Comparison of ENCODE assay signal across 1 cellular context in the genomic region with DNA sequence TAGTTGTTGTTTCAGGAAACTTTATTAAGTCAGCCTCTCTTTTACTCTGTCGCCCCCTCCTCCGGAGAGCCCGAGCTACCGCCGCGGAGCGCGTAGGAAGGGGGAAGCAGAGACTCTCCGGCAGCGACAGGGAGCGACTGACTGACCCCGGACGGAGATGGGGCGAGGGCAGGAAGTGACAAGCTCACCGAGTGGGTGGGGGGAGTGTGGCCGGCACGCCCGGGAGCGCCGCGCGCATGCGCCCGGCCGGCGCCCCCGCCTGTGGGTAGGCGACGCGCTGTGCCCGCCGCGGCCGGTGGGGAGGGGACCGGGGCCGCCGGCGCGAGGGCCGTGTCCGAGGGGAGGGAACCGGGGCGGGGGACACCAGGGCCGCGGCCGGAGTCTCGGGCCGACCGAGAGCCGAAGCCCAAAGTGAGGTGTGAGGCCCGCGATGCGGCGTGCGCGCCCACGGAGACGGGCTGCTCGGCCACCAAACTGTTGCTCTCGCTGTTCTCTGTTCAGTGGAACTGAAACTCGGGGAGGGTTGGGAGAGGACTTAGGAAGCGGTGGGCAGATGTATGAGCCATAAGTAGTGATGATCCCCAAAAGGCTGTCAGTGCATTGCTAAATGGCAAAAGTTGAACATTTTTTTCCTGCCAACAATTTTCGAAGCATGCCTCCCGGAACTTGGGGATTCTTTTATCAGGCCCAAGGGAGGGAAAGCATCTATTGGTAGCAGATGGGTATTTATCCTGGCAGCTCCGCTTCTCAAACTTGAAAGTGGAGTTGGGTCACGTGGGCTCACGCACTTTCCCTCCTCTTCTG.
TF ChIP-seq lines count a peak whose summit lies in the region.

A gene with protein sequence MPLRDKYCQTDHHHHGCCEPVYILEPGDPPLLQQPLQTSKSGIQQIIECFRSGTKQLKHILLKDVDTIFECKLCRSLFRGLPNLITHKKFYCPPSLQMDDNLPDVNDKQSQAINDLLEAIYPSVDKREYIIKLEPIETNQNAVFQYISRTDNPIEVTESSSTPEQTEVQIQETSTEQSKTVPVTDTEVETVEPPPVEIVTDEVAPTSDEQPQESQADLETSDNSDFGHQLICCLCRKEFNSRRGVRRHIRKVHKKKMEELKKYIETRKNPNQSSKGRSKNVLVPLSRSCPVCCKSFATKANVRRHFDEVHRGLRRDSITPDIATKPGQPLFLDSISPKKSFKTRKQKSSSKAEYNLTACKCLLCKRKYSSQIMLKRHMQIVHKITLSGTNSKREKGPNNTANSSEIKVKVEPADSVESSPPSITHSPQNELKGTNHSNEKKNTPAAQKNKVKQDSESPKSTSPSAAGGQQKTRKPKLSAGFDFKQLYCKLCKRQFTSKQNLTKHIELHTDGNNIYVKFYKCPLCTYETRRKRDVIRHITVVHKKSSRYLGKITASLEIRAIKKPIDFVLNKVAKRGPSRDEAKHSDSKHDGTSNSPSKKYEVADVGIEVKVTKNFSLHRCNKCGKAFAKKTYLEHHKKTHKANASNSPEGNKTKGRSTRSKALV (minus strand): TSS at position 143 of the 804 bp plus-strand sequence. CDS start 1,151 bp downstream, outside the sequence.

TF ChIP-seq in HepG2, 621 proteins besides CTCF, POLR2A, EP300 and RAD21 (continued from another document and continues in another):
- TF ChIP-seq, protein P1, sequence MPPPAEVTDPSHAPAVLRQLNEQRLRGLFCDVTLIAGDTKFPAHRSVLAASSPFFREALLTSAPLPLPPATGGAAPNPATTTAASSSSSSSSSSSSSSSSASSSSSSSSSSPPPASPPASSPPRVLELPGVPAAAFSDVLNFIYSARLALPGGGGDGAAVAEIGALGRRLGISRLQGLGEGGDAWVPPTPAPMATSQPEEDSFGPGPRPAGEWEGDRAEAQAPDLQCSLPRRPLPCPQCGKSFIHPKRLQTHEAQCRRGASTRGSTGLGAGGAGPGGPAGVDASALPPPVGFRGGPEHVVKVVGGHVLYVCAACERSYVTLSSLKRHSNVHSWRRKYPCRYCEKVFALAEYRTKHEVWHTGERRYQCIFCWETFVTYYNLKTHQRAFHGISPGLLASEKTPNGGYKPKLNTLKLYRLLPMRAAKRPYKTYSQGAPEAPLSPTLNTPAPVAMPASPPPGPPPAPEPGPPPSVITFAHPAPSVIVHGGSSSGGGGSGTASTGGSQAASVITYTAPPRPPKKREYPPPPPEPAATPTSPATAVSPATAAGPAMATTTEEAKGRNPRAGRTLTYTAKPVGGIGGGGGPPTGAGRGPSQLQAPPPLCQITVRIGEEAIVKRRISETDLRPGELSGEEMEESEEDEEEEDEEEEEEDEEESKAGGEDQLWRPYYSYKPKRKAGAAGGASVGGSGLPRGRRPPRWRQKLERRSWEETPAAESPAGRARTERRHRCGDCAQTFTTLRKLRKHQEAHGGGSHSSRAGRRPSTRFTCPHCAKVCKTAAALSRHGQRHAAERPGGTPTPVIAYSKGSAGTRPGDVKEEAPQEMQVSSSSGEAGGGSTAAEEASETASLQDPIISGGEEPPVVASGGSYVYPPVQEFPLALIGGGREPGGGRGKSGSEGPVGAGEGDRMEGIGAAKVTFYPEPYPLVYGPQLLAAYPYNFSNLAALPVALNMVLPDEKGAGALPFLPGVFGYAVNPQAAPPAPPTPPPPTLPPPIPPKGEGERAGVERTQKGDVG (CRISPR knock-in tag; IDR thresholded peaks at IDR 0.05; ENCODE audit: borderline replicate concordance), result no peak
- TF ChIP-seq ZBTB39 (CRISPR knock-in tag; IDR thresholded peaks at IDR 0.05), result no peak
- TF ChIP-seq JUNB (CRISPR knock-in tag; IDR thresholded peaks at IDR 0.05; ENCODE audit: borderline replicate concordance), result no peak
- no peak for TF ChIP-seq CERS6 (CRISPR knock-in tag; IDR thresholded peaks at IDR 0.05)
- no peak for TF ChIP-seq RBM39 (IDR thresholded peaks at IDR 0.05; ENCODE audit: low read depth, low read length, poor library complexity, severe bottlenecking)
- TF ChIP-seq GMEB2 (CRISPR knock-in tag; IDR thresholded peaks at IDR 0.05; ENCODE audit: low read depth), result no peak
- TF ChIP-seq ZFP82 (CRISPR knock-in tag; IDR thresholded peaks at IDR 0.05; ENCODE audit: borderline replicate concordance), result no peak
- peak; percentile 69; the same call in 1 of the 2 replicates for TF ChIP-seq MYPOP (CRISPR knock-in tag; IDR thresholded peaks at IDR 0.05)
- TF ChIP-seq SOX13 (IDR thresholded peaks at IDR 0.05), result no peak
- peak in 1 of 2 experiments; percentile 5; a peak in 1 of 4 replicates for TF ChIP-seq SOX13 (CRISPR knock-in tag; conservative IDR thresholded peaks at IDR 0.05 in 1 of 2, IDR thresholded peaks at IDR 0.05 in 1 of 2)
- TF ChIP-seq ELF1 (CRISPR knock-in tag; IDR thresholded peaks at IDR 0.05), result peak; percentile 49
- no peak for TF ChIP-seq RXRB (CRISPR knock-in tag; IDR thresholded peaks at IDR 0.05; ENCODE audit: borderline replicate concordance)
- no peak for TF ChIP-seq SIX1 (CRISPR knock-in tag; IDR thresholded peaks at IDR 0.05; ENCODE audit: borderline replicate concordance)
- TF ChIP-seq BHLHE40 (IDR thresholded peaks at IDR 0.05; ENCODE audit: low read length), result peak; percentile 10; the same call in 1 of the 2 replicates
- TF ChIP-seq KDM1A (CRISPR knock-in tag; IDR thresholded peaks at IDR 0.05), result no peak
- TF ChIP-seq EHMT2 (IDR thresholded peaks at IDR 0.05; ENCODE audit: borderline replicate concordance, low read depth, low read length), result no peak
- no peak; the same call in 1 of the 2 replicates for TF ChIP-seq RFX5 (IDR thresholded peaks at IDR 0.05; ENCODE audit: low read depth, low read length)
- TF ChIP-seq YEATS4 (CRISPR knock-in tag; IDR thresholded peaks at IDR 0.05; ENCODE audit: borderline replicate concordance), result peak; percentile 14; the same call in 1 of the 2 replicates
- TF ChIP-seq ZNF780A (CRISPR knock-in tag; IDR thresholded peaks at IDR 0.05), result no peak
- no peak for TF ChIP-seq NCOA1 (CRISPR knock-in tag; IDR thresholded peaks at IDR 0.05)
- peak; percentile 88 for TF ChIP-seq TAF1 (CRISPR knock-in tag; IDR thresholded peaks at IDR 0.05)
- no peak for TF ChIP-seq AHR (CRISPR knock-in tag; IDR thresholded peaks at IDR 0.05)
- no peak for TF ChIP-seq TGIF2 (CRISPR knock-in tag; IDR thresholded peaks at IDR 0.05)
- TF ChIP-seq, protein P2, sequence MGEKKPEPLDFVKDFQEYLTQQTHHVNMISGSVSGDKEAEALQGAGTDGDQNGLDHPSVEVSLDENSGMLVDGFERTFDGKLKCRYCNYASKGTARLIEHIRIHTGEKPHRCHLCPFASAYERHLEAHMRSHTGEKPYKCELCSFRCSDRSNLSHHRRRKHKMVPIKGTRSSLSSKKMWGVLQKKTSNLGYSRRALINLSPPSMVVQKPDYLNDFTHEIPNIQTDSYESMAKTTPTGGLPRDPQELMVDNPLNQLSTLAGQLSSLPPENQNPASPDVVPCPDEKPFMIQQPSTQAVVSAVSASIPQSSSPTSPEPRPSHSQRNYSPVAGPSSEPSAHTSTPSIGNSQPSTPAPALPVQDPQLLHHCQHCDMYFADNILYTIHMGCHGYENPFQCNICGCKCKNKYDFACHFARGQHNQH (CRISPR knock-in tag; IDR thresholded peaks at IDR 0.05), result 0 out of 2 replicates have a peak, but pooled peaks have one; percentile 25
- TF ChIP-seq GATAD2A (CRISPR knock-in tag; IDR thresholded peaks at IDR 0.05), result no peak
- no peak for TF ChIP-seq SETDB1 (CRISPR knock-in tag; IDR thresholded peaks at IDR 0.05; ENCODE audit: borderline replicate concordance)
- TF ChIP-seq ZNF879 (CRISPR knock-in tag; IDR thresholded peaks at IDR 0.05), result no peak
- no peak for TF ChIP-seq ZNF33B (CRISPR knock-in tag; IDR thresholded peaks at IDR 0.05)
- TF ChIP-seq FOXK2 (IDR thresholded peaks at IDR 0.05), result no peak
- peak; percentile 86 for TF ChIP-seq ASH2L (IDR thresholded peaks at IDR 0.05; ENCODE audit: insufficient read length, low read depth, low read length)
- TF ChIP-seq HMGXB4 (CRISPR knock-in tag; IDR thresholded peaks at IDR 0.05; ENCODE audit: borderline replicate concordance in 1 of 2, low read depth in 1 of 2), result peak in 1 of 2 experiments; percentile 62; a peak in 1 of 4 replicates
- TF ChIP-seq HOXA9 (CRISPR knock-in tag; IDR thresholded peaks at IDR 0.05; ENCODE audit: borderline replicate concordance), result no peak
- TF ChIP-seq, protein P3, sequence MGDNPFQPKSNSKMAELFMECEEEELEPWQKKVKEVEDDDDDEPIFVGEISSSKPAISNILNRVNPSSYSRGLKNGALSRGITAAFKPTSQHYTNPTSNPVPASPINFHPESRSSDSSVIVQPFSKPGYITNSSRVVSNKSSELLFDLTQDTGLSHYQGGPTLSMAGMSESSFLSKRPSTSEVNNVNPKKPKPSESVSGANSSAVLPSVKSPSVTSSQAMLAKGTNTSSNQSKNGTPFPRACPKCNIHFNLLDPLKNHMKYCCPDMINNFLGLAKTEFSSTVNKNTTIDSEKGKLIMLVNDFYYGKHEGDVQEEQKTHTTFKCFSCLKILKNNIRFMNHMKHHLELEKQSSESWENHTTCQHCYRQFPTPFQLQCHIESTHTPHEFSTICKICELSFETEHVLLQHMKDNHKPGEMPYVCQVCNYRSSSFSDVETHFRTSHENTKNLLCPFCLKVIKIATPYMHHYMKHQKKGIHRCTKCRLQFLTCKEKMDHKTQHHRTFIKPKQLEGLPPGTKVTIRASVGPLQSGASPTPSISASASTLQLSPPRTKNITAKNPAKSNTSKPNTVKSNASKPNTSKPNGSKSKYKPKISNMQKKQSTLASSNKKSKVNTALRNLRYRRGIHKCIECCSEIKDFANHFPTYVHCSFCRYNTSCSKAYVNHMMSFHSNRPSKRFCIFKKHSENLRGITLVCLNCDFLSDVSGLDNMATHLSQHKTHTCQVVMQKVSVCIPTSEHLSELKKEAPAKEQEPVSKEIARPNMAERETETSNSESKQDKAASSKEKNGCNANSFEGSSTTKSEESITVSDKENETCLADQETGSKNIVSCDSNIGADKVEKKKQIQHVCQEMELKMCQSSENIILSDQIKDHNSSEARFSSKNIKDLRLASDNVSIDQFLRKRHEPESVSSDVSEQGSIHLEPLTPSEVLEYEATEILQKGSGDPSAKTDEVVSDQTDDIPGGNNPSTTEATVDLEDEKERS (CRISPR knock-in tag; IDR thresholded peaks at IDR 0.05), result 0 out of 2 replicates have a peak, but pooled peaks have one; percentile 24
- no peak for TF ChIP-seq ZNF350 (CRISPR knock-in tag; IDR thresholded peaks at IDR 0.05; ENCODE audit: borderline replicate concordance, low read depth)
- TF ChIP-seq ZNF766 (CRISPR knock-in tag; IDR thresholded peaks at IDR 0.05; ENCODE audit: borderline replicate concordance), result peak; percentile 54; the same call in 1 of the 2 replicates
- no peak for TF ChIP-seq ONECUT2 (CRISPR knock-in tag; IDR thresholded peaks at IDR 0.05)
- TF ChIP-seq ZSCAN31 (CRISPR knock-in tag; IDR thresholded peaks at IDR 0.05; ENCODE audit: low read depth), result peak; percentile 50
